9 cellular contexts compared by ENCODE assay signal in the genomic region with DNA sequence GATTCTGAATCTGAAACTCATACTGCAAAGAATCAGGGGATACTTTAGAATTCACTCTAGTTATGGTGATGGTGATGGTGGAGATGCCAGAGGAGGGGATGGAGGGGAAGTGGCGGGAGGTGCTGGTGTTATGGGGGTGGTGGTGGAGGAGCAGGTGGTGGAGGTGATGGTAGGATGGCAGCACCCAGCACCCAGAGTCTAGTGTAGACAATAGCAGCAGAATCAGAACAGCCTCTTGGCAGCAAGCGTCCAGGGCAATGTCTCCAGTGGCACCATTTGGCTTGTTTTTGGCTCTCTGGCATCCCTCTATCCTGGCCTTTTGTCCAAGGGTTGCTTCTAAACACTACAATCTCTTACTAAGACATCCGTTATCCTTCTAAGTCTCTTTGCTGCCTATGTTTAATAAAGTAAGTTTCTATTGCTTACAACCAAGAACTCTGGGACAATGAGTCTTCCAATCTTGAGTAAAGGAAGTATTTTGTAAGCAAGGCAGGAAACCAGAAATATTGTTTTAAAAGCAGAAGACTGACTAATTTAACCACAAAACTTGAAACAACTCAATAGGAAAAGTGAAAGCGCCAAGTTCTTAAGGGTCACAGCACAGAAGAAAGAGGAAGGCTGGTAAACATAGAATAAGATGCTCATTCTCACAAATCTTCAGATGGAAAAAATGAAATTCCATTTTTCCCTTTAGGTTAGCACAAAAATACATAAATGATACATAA. TPM values are rescaled to one million over a fixed set of nuclear protein-coding genes. Genes with fewer than 3 reads are reported as not detected.
DNase-seq lines count a peak whose midpoint lies in the region; ATAC-seq and TF ChIP-seq lines count a peak whose summit lies in the region.
"Had no signal": no experiment of that assay in that cellular context is flagged by ENCODE, and none has a peak within 500 bp of the region (broad histone marks: within the 10 kb centered on the region; RNA-seq: fewer than 3 reads in every experiment).

No MANE protein-coding gene starts in this region.

- H3K4me2 ChIP-seq in fibroblast of lung (ENCODE audit: extremely low read depth, insufficient read depth, low read length), result no peak overlapping the region

- H4K20me1 ChIP-seq in fibroblast of lung (ENCODE audit: control insufficient read depth, extremely low read depth, insufficient read depth, low read length), result no peaks in the 10 kb centered on the region

- H3K9ac ChIP-seq in fibroblast of lung (ENCODE audit: insufficient read depth, low read length), result no peak overlapping the region

- peaks cover 8% of the 10 kb centered on the region for H3K4me1 ChIP-seq in fibroblast of lung (ENCODE audit: control insufficient read depth, extremely low read depth, insufficient read depth, low read length)
- no peaks in the 10 kb centered on the region for H3K4me1 ChIP-seq in esophagus squamous epithelium

- ATAC-seq in GM19043 (IDR thresholded peaks at IDR 0.05; ENCODE audit: low read depth, unreplicated experiment), result peak; percentile 31
- no peak for ATAC-seq in GM21786 (IDR thresholded peaks at IDR 0.05; ENCODE audit: unreplicated experiment)

- intact Hi-C loops in esophagus squamous epithelium (cut with DNase I), result no loop called here

- H3K36me3 ChIP-seq in fibroblast of lung (ENCODE audit: control insufficient read depth, insufficient read depth, low read length) (no peaks in the 10 kb centered on the region), esophagus squamous epithelium (no peaks in the 10 kb centered on the region)

- no peaks in the 10 kb centered on the region for H3K79me2 ChIP-seq in fibroblast of lung (ENCODE audit: control insufficient read depth, insufficient read depth, low read length)

- H3K4me3 ChIP-seq in fibroblast of lung (replicated peaks in 1 of 4; ENCODE audit: control extremely low read depth in 1 of 4, insufficient read depth in 1 of 4, low read depth in 3 of 4, low read length in 4 of 4) (no peak overlapping the region), esophagus squamous epithelium (no peak overlapping the region)

- DNase-seq in AG08396 (ENCODE audit: low spot score) (peak; percentile 31), SKM-1 treated with dmso at 0.1 percent for 144 hours (lab: John Stamatoyannopoulos, UW; ENCODE audit: unreplicated experiment) (peak; percentile 79), fibroblast of lung (ENCODE audit: low read depth in 2 of 2) (peak; percentile 59 to 64), SK-N-DZ (ENCODE audit: low spot score) (no peak), esophagus squamous epithelium (lab: John Stamatoyannopoulos, UW) (no peak)
- DNase-seq in effector CD4-positive, alpha-beta T cell, result no peak

- no peak overlapping the region for H2AFZ ChIP-seq in fibroblast of lung (ENCODE audit: low read length)

- H3K9me3 ChIP-seq in fibroblast of lung (ENCODE audit: control insufficient read depth, insufficient read depth, low read depth, low read length) (no peaks in the 10 kb centered on the region), esophagus squamous epithelium (no peaks in the 10 kb centered on the region)

- no peak for TF ChIP-seq POLR2A in esophagus squamous epithelium (IDR thresholded peaks at IDR 0.05)

- H3K27ac ChIP-seq in fibroblast of lung (ENCODE audit: insufficient read depth, low read length) (no peak overlapping the region), esophagus squamous epithelium (peak overlapping the region in 1 of 4 donors; percentile 14)

- TF ChIP-seq CTCF in fibroblast of lung (conservative IDR thresholded peaks at IDR 0.05 in 1 of 2, IDR thresholded peaks at IDR 0.05 in 1 of 2; ENCODE audit: low read depth in 1 of 2, low read length in 2 of 2), result no peak
- no peak for TF ChIP-seq CTCF in esophagus squamous epithelium (IDR thresholded peaks at IDR 0.05)

- H3K27me3 ChIP-seq in fibroblast of lung (ENCODE audit: control insufficient read depth, insufficient read depth, low read length) (no peaks in the 10 kb centered on the region), esophagus squamous epithelium (peaks cover 0 to 29% (median 0%) of the 10 kb centered on the region in 4 donors)

- WGBS in esophagus squamous epithelium, 2 donors, result 65 to 80% methylated on average over 4 of the region's 4 CpGs

RNA-seq across cellular contexts. Expression of gene GDF10, which starts 42.4 kb away (rescaled TPM):
- total RNA-seq in fibroblast of lung, result 8.0 and 25.1 TPM in 2 replicates
- polyA plus RNA-seq in fibroblast of lung, result 6.2 and 16.2 TPM in 2 replicates
- 6.9 and 18.5 TPM in 2 replicates for polyA plus RNA-seq in fibroblast of lung (2012)
- 4.0 and 13.1 TPM in 2 replicates for polyA minus RNA-seq in fibroblast of lung (ENCODE audit: low replicate concordance)
- polyA plus RNA-seq in SK-N-DZ (2014; cell fraction: cytosol; rRNA removed), result not detected in 2 replicates
- polyA plus RNA-seq in SK-N-DZ (2014; cell fraction: nucleus; rRNA removed), result not detected in 2 replicates
- 10 to 100 TPM in 1 of 4 donors, under 1 TPM in 3; 0.29 to 12.6 (median 0.57) TPM for total RNA-seq in esophagus squamous epithelium
- total RNA-seq: glomerular endothelial cell had no signal

Comparison
In these comparisons a context has a peak if more than half of its experiments do, and no peak if none do; other contexts are left out.
1. DNase-seq: peak in AG08396 (single experiment), SKM-1 treated with dmso at 0.1 percent for 144 hours (single experiment) and fibroblast of lung (2 of 2); none in SK-N-DZ (single experiment), esophagus squamous epithelium (single experiment) and effector CD4-positive, alpha-beta T cell (single experiment).